ENCODE assay signal across 31 cellular contexts in the genomic region with DNA sequence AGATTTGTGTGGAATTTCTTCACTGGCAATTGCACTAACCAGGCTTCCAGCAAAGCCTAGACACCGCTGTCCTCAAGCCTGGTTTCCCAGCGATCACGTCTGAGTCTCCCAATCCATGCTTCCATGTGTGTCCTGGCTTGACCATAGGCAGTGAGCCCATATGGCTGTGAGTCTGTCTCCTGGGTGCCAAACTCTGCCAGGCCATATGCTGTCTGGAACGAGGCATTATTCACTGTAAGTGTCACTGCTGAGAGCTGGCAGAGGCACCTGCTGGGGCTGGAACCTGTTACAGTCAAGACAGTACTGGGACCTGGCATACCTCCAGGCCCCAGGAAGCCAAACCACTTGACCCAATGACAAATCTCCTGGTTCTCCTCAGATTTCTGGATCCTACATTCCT.
"Had no signal": no experiment of that assay in that cellular context is flagged by ENCODE, and none has a peak within 500 bp of the region (broad histone marks: within the 10 kb centered on the region; RNA-seq: fewer than 3 reads in every experiment).

No MANE protein-coding gene starts in this region.

- H3K4me3 ChIP-seq: esophagus muscularis mucosa, heart left ventricle, pancreas, prostate gland, skin epidermis, testis, transverse colon had no signal

- H3K4me3 Mint-ChIP-seq: activated CD4-positive, alpha-beta memory T cell treated with anti-CD3 and anti-CD28 coated beads, Interleukin-2, amount 10 ng/mL, durations not matched to agents 7 days and 5 days; activated CD4-positive, alpha-beta T cell treated with anti-CD3 and anti-CD28 coated beads, Interleukin-2, amount 10 ng/mL, durations not matched to agents 24 days and 14 days; activated T-cell treated with anti-CD3 and anti-CD28 coated beads, Interleukin-2, amount 50 U/mL, for 4 hours; activated T-helper 17 cell treated with anti-CD3 and anti-CD28 coated beads, Interleukin-2, amount 50 U/mL, for 72 hours; immature natural killer cell; mesothelial cell of epicardium; naive B cell had no signal

- FAIRE-seq: astrocyte, pancreas had no signal

- H3K36me3 Mint-ChIP-seq: immature natural killer cell, mesothelial cell of epicardium, naive B cell had no signal

- H3K27ac ChIP-seq: brain microvascular endothelial cell, esophagus muscularis mucosa, foreskin keratinocyte, heart left ventricle, pancreas, prostate gland, skin epidermis, testis, transverse colon, WERI-Rb-1 had no signal

- H3K9me3 Mint-ChIP-seq: activated CD4-positive, alpha-beta memory T cell treated with anti-CD3 and anti-CD28 coated beads, Interleukin-2, amount 10 ng/mL, durations not matched to agents 7 days and 5 days; activated CD4-positive, alpha-beta T cell treated with anti-CD3 and anti-CD28 coated beads, Interleukin-2, amount 10 ng/mL, durations not matched to agents 24 days and 14 days; activated T-cell treated with anti-CD3 and anti-CD28 coated beads, Interleukin-2, amount 50 U/mL, for 4 hours; activated T-helper 17 cell treated with anti-CD3 and anti-CD28 coated beads, Interleukin-2, amount 50 U/mL, for 72 hours had no signal

- H3K36me3 ChIP-seq: brain microvascular endothelial cell, esophagus muscularis mucosa, heart left ventricle, pancreas, prostate gland, transverse colon, WERI-Rb-1 had no signal

- ATAC-seq: activated CD4-positive, CD25-positive, alpha-beta regulatory T cell treated with anti-CD3 and anti-CD28 coated beads, Interleukin-2, amount 50 U/mL, for 24 hours; activated T-cell treated with anti-CD3 and anti-CD28 coated beads, Interleukin-2, amount 50 U/mL, for 4 hours; activated T-helper 17 cell treated with anti-CD3 and anti-CD28 coated beads, Interleukin-2, amount 50 U/mL, for 72 hours; foreskin keratinocyte; heart left ventricle; pancreas; sciatic nerve; stimulated activated naive CD8-positive, alpha-beta T cell treated with anti-CD3 and anti-CD28 coated beads, Interleukin-15, Interleukin-2, amounts not matched to agents 100 U/mL and 50 U/mL, for 24 hours had no signal

- H3K4me1 ChIP-seq: esophagus muscularis mucosa, foreskin keratinocyte, heart left ventricle, pancreas, prostate gland, testis, transverse colon had no signal

- H3K27ac Mint-ChIP-seq: activated CD4-positive, alpha-beta memory T cell treated with anti-CD3 and anti-CD28 coated beads, Interleukin-2, amount 10 ng/mL, durations not matched to agents 7 days and 5 days; activated CD4-positive, alpha-beta T cell treated with anti-CD3 and anti-CD28 coated beads, Interleukin-2, amount 10 ng/mL, durations not matched to agents 24 days and 14 days; activated T-helper 17 cell treated with anti-CD3 and anti-CD28 coated beads, Interleukin-2, amount 50 U/mL, for 72 hours; immature natural killer cell; mesothelial cell of epicardium; naive B cell had no signal

- H3K4me1 Mint-ChIP-seq: activated CD4-positive, alpha-beta memory T cell treated with anti-CD3 and anti-CD28 coated beads, Interleukin-2, amount 10 ng/mL, durations not matched to agents 7 days and 5 days; activated CD4-positive, alpha-beta T cell treated with anti-CD3 and anti-CD28 coated beads, Interleukin-2, amount 10 ng/mL, durations not matched to agents 24 days and 14 days; activated T-helper 17 cell treated with anti-CD3 and anti-CD28 coated beads, Interleukin-2, amount 50 U/mL, for 72 hours; immature natural killer cell; mesothelial cell of epicardium; naive B cell had no signal

- H3K9me3 ChIP-seq: esophagus muscularis mucosa, heart left ventricle, pancreas, prostate gland, testis, transverse colon had no signal

- H3K27me3 ChIP-seq: brain microvascular endothelial cell, foreskin keratinocyte, testis, transverse colon had no signal

- DNase-seq: activated CD4-positive, alpha-beta memory T cell treated with anti-CD3 and anti-CD28 coated beads, Interleukin-2, amount 10 ng/mL, durations not matched to agents 7 days and 5 days; activated CD4-positive, alpha-beta T cell treated with anti-CD3 and anti-CD28 coated beads, Interleukin-2, amount 10 ng/mL, durations not matched to agents 24 days and 14 days; activated gamma-delta T cell treated with Interleukin-2 at 50 U/mL for 16 hours; activated naive CD4-positive, alpha-beta T cell treated with anti-CD3 and anti-CD28 coated beads, Interleukin-2, amount 50 U/mL, for 16 hours; activated T-cell treated with anti-CD3 and anti-CD28 coated beads, Interleukin-2, amount 50 U/mL, for 4 hours; amniotic stem cell; brain microvascular endothelial cell; dermis blood vessel endothelial cell; effector CD4-positive, alpha-beta T cell; foreskin keratinocyte; heart left ventricle; hypothalamus; immature natural killer cell; kidney; naive B cell; pancreas; retina; stimulated activated CD4-positive, alpha-beta T cell treated with anti-CD3 and anti-CD28 coated beads, Interleukin-12 subunit alpha, Interleukin-12 subunit beta, amount 100 ng/mL, for 4 hours; stimulated activated CD4-positive, alpha-beta T cell treated with anti-CD3 and anti-CD28 coated beads, Interleukin-4, amount 100 ng/mL, for 1 hour; stimulated activated naive CD8-positive, alpha-beta T cell treated with anti-CD3 and anti-CD28 coated beads, Interleukin-15, Interleukin-2, amounts not matched to agents 100 U/mL and 50 U/mL, for 24 hours; testis; transverse colon; WERI-Rb-1 had no signal
